In the genomic region with DNA sequence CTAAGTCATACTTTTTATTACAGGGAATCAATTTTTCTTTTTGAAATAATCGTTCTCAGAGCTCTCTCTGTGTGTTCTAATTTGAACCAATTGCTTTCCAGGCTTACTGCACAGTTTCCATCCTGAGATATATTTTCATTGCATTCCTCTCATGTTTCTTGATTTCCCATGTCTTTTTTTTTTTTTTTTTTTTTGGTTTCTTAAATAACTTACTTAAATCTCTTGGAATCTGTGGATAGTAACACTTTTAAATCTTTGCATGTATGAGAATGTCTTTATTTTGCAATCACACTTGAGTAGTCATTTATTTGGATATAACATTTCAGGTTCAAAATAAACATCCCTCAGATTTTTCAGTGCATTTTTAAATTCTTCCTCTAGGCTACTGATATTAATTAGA, we compare ENCODE assay signal across 24 cellular contexts. TPM values are rescaled to one million over a fixed set of nuclear protein-coding genes. Genes with fewer than 3 reads are reported as not detected.
DNase-seq lines count a peak whose midpoint lies in the region; ATAC-seq and TF ChIP-seq lines count a peak whose summit lies in the region.
"Had no signal": no experiment of that assay in that cellular context is flagged by ENCODE, and none has a peak within 500 bp of the region (broad histone marks: within the 10 kb centered on the region; RNA-seq: fewer than 3 reads in every experiment).

No MANE protein-coding gene starts in this region.

- H3K4me1 Mint-ChIP-seq in mesothelial cell of epicardium, result peaks cover 26% of the 10 kb centered on the region
- no peaks in the 10 kb centered on the region for H3K4me1 Mint-ChIP-seq in stimulated activated naive CD8-positive, alpha-beta T cell treated with anti-CD3 and anti-CD28 coated beads, Interleukin-15, amount 100 ng/mL, for 72 hours
- H3K4me1 Mint-ChIP-seq: CD8-positive, alpha-beta memory T cell had no signal

- TF ChIP-seq CTCF in mesothelial cell of epicardium (IDR thresholded peaks at IDR 0.05; ENCODE audit: unreplicated experiment), result no peak
- TF ChIP-seq CTCF in body of pancreas (IDR thresholded peaks at IDR 0.05), result no peak
- TF ChIP-seq CTCF in WERI-Rb-1 (IDR thresholded peaks at IDR 0.05; ENCODE audit: low read depth, low read length), result no peak

- intact Hi-C loops in body of pancreas (cut with DNase I), result loop anchor here (10.0 kb wide), 1 partner anchor 307 kb away; no protein-coding TSS in a partner anchor

- DNase-seq in adipocyte (ENCODE audit: low read depth) (peak; percentile 59), fibroblast of gingiva (ENCODE audit: low read depth) (peak; percentile 66), mesothelial cell of epicardium (ENCODE audit: low spot score in 2 of 2, unreplicated experiment in 2 of 2) (no peak), SIG-M5 (lab: John Stamatoyannopoulos, UW) (no peak), body of pancreas (no peak), WERI-Rb-1 (no peak)
- DNase-seq in stimulated activated naive CD8-positive, alpha-beta T cell treated with anti-CD3 and anti-CD28 coated beads, Interleukin-15, amount 100 ng/mL, for 72 hours, result no peak
- DNase-seq: BE2C; CD8-positive, alpha-beta memory T cell; DMS79 treated with DMSO at 0.1 percent for 48 hours; GOT3; KBM-7; NCI-H1105 treated with DMSO at 0.1 percent for 48 hours; NCI-H146; NCI-H1930; NCI-H2107; NCI-H524; NCI-H748 treated with DMSO at 0.1 percent for 48 hours; NK-92 treated with Interleukin-12 subunit alpha and Interleukin-12 subunit beta, amount 100 ng/mL, for 24 hours; PC-3; SJCRH30 had no signal

- H3K9me3 Mint-ChIP-seq in mesothelial cell of epicardium, result no peaks in the 10 kb centered on the region
- H3K9me3 Mint-ChIP-seq in stimulated activated naive CD8-positive, alpha-beta T cell treated with anti-CD3 and anti-CD28 coated beads, Interleukin-15, amount 100 ng/mL, for 72 hours, result no peaks in the 10 kb centered on the region
- H3K9me3 Mint-ChIP-seq: CD14-positive monocyte; CD8-positive, alpha-beta memory T cell had no signal

- H3K4me3 ChIP-seq in adipocyte (ENCODE audit: low read length) (no peak overlapping the region), body of pancreas (no peak overlapping the region), WERI-Rb-1 (ENCODE audit: low read depth, low read length) (no peak overlapping the region)
- H3K4me3 ChIP-seq: HAP-1, SJCRH30 had no signal

- H3K4me3 Mint-ChIP-seq in mesothelial cell of epicardium, result no peak overlapping the region
- H3K4me3 Mint-ChIP-seq in stimulated activated naive CD8-positive, alpha-beta T cell treated with anti-CD3 and anti-CD28 coated beads, Interleukin-15, amount 100 ng/mL, for 72 hours, result no peak overlapping the region
- H3K4me3 Mint-ChIP-seq: CD14-positive monocyte; CD8-positive, alpha-beta memory T cell had no signal

- 40 to 47% methylated on average over 1 of the region's 1 CpG for WGBS in body of pancreas, 2 donors

- no peak for TF ChIP-seq POLR2A in body of pancreas (IDR thresholded peaks at IDR 0.05)

- H3K27ac Mint-ChIP-seq in mesothelial cell of epicardium, result peak overlapping the region; percentile 35
- H3K27ac Mint-ChIP-seq in stimulated activated naive CD8-positive, alpha-beta T cell treated with anti-CD3 and anti-CD28 coated beads, Interleukin-15, amount 100 ng/mL, for 72 hours, result no peak overlapping the region
- H3K27ac Mint-ChIP-seq: CD14-positive monocyte; CD8-positive, alpha-beta memory T cell had no signal

- H3K27ac ChIP-seq in body of pancreas (no peak overlapping the region), WERI-Rb-1 (no peak overlapping the region)
- H3K27ac ChIP-seq: SJCRH30 had no signal

- H3K27me3 ChIP-seq in adipocyte (replicated peaks; ENCODE audit: control insufficient read depth, insufficient read depth, low read length) (no peaks in the 10 kb centered on the region), body of pancreas (no peaks in the 10 kb centered on the region), WERI-Rb-1 (ENCODE audit: insufficient read depth, low read depth, severe bottlenecking) (no peaks in the 10 kb centered on the region)
- H3K27me3 ChIP-seq: BE2C, SJCRH30 had no signal

- no peak overlapping the region for H3K9ac ChIP-seq in adipocyte (ENCODE audit: low read length)

- no peak for ATAC-seq in body of pancreas
- ATAC-seq in stimulated activated naive CD8-positive, alpha-beta T cell treated with anti-CD3 and anti-CD28 coated beads, Interleukin-15, amount 100 ng/mL, for 72 hours, result no peak
- ATAC-seq: PC-3, SK-N-SH treated with all-trans-retinoic acid at 6 μM for 48 hours had no signal

- no peaks in the 10 kb centered on the region for H3K27me3 Mint-ChIP-seq in mesothelial cell of epicardium (ENCODE audit: low read depth)
- H3K27me3 Mint-ChIP-seq in stimulated activated naive CD8-positive, alpha-beta T cell treated with anti-CD3 and anti-CD28 coated beads, Interleukin-15, amount 100 ng/mL, for 72 hours, result no peaks in the 10 kb centered on the region
- H3K27me3 Mint-ChIP-seq: CD8-positive, alpha-beta memory T cell had no signal

- H3K36me3 Mint-ChIP-seq in mesothelial cell of epicardium, result peaks cover 2% of the 10 kb centered on the region
- H3K36me3 Mint-ChIP-seq: CD14-positive monocyte had no signal

- H3K9me3 ChIP-seq in adipocyte (ENCODE audit: control insufficient read depth, low read length) (no peaks in the 10 kb centered on the region), body of pancreas (no peaks in the 10 kb centered on the region), WERI-Rb-1 (ENCODE audit: severe bottlenecking) (no peaks in the 10 kb centered on the region)
- H3K9me3 ChIP-seq: BE2C, HAP-1, SJCRH30 had no signal

- H3K4me1 ChIP-seq in adipocyte (ENCODE audit: control insufficient read depth, insufficient read depth, low read length) (peaks cover 25% of the 10 kb centered on the region), body of pancreas (no peaks in the 10 kb centered on the region)
- H3K4me1 ChIP-seq: BE2C, HAP-1 had no signal

- H3K36me3 ChIP-seq in adipocyte (ENCODE audit: control insufficient read depth, insufficient read depth, low read length, severe bottlenecking) (no peaks in the 10 kb centered on the region), body of pancreas (replicated peaks in 1 of 2; ENCODE audit: insufficient read depth in 1 of 2, low read depth in 2 of 2) (no peaks in the 10 kb centered on the region), WERI-Rb-1 (peaks cover 71% of the 10 kb centered on the region)
- H3K36me3 ChIP-seq: HAP-1, SJCRH30 had no signal

RNA-seq across cellular contexts. Expression of gene ABTB1, which starts 14.5 kb away (rescaled TPM):
- total RNA-seq in mesothelial cell of epicardium (15.9 to 17.1 TPM (median 16.5 TPM) in 3 replicates), body of pancreas (10 to 100 TPM; 21.4 to 34.0 TPM)

RNA-seq across cellular contexts. Expression of gene PODXL2, which starts 29.2 kb away (rescaled TPM):
- total RNA-seq in mesothelial cell of epicardium (25.5 to 29.7 TPM (median 27.1 TPM) in 3 replicates), body of pancreas (10 to 100 TPM in 1 of 2 donors, 1 to 10 TPM in 1; 8.3 to 14.2 TPM)

Comparison
In these comparisons a context has a peak if more than half of its experiments do, and no peak if none do; other contexts are left out.
1. DNase-seq: peak in adipocyte (single experiment) and fibroblast of gingiva (single experiment); none in mesothelial cell of epicardium (0 of 2), SIG-M5 (single experiment), body of pancreas (0 of 4), WERI-Rb-1 (single experiment) and stimulated activated naive CD8-positive, alpha-beta T cell treated with anti-CD3 and anti-CD28 coated beads, Interleukin-15, amount 100 ng/mL, for 72 hours (0 of 2).